Comparison of ENCODE assay signal across 11 cellular contexts in genomic region chr6:158807515-158808441, GRCh38. TPM values are rescaled to one million over a fixed set of nuclear protein-coding genes. Genes with fewer than 3 reads are reported as not detected.
DNase-seq lines count a peak whose midpoint lies in the region; ATAC-seq, FAIRE-seq and TF ChIP-seq lines count a peak whose summit lies in the region.
"Had no signal": no experiment of that assay in that cellular context is flagged by ENCODE, and none has a peak within 500 bp of the region (broad histone marks: within the 10 kb centered on the region; RNA-seq: fewer than 3 reads in every experiment).

No MANE protein-coding gene starts in this region.

- SMC1A ChIA-PET in GM12878 (lab: Charles Lee; ENCODE audit: uncharacterized antibody, unreplicated experiment): interaction anchor here (0.8 to 5.6 kb wide), 14 partner anchors 9 to 299 kb away, joined by 3 to 73 read pairs (median 5); no protein-coding TSS in a partner anchor

- H3K4me1 Mint-ChIP-seq in CD8-positive, alpha-beta memory T cell: peaks cover 92 to 100% (median 100%) of the 10 kb centered on the region in 3 donors
- peaks cover 90% of the 10 kb centered on the region for H3K4me1 Mint-ChIP-seq in GM23338

- H4K20me1 ChIP-seq in GM23338 (replicated peaks; ENCODE audit: insufficient read depth) (peaks cover 73% of the 10 kb centered on the region), GM12878 (ENCODE audit: control insufficient read depth, insufficient read depth) (no peaks in the 10 kb centered on the region)

- no peak overlapping the region for H4K91ac ChIP-seq in trophoblast cell (ENCODE audit: low read depth, low read length)

- peak overlapping the region; percentile 49 for H3K4me2 ChIP-seq in GM23338
- peak overlapping the region; percentile 93 for H3K4me2 ChIP-seq in GM12878 (ENCODE audit: control insufficient read depth, insufficient read depth)
- H3K4me2 ChIP-seq in trophoblast cell (ENCODE audit: low read length): no peak overlapping the region

- RAD21 ChIA-PET in GM12878 (lab: Charles Lee; ENCODE audit: unreplicated experiment): interaction anchor here (1.3 to 4.1 kb wide), 10 partner anchors 9 to 62 kb away, joined by 3 to 36 read pairs (median 6); partner anchors contain the start of gene EZR

- CTCF ChIA-PET in CD8-positive, alpha-beta memory T cell (lab: Charles Lee): interaction anchor here (1.1 to 2.4 kb wide), 11 partner anchors 8 to 192 kb away, joined by 3 to 8 read pairs (median 6); partner anchors contain the start of genes EZR and RSPH3
- CTCF ChIA-PET in GM12878 (lab: Yijun Ruan, JAX): interaction anchor here (0.5 to 5.2 kb wide), 13 partner anchors 9 to 163 kb away, joined by 3 to 45 read pairs (median 5); partner anchors contain the start of gene EZR

- no peak overlapping the region for H2AFZ ChIP-seq in GM23338
- no peak overlapping the region for H2AFZ ChIP-seq in GM12878 (ENCODE audit: control insufficient read depth, low read depth, low read length)
- H2AFZ ChIP-seq in trophoblast cell (ENCODE audit: insufficient read depth, low read length, poor library complexity): no peak overlapping the region

- no peaks in the 10 kb centered on the region for H3K9me2 ChIP-seq in GM23338 (ENCODE audit: insufficient read depth)

- peak; percentile 10 for ATAC-seq in GM23338
- ATAC-seq in GM12878: peak; percentile 28

- POLR2A ChIA-PET in CD8-positive, alpha-beta memory T cell (lab: Charles Lee): interaction anchor here (0.5 to 5.3 kb wide), 9 partner anchors 8 to 346 kb away, joined by 3 to 68 read pairs (median 5); partner anchors contain the start of genes DYNLT1 and EZR
- POLR2A ChIA-PET in GM12878 (lab: Charles Lee): interaction anchor here (0.7 to 3.5 kb wide), 8 partner anchors 9 to 232 kb away, joined by 3 to 21 read pairs (median 5); no protein-coding TSS in a partner anchor

- no peak overlapping the region for H4K12ac ChIP-seq in trophoblast cell (ENCODE audit: low read depth, low read length)

- H2BK120ac ChIP-seq in trophoblast cell (ENCODE audit: insufficient read depth, low read length, poor library complexity): no peak overlapping the region

- no peak overlapping the region for H2BK5ac ChIP-seq in trophoblast cell (ENCODE audit: low read depth, low read length, poor library complexity)

- H3K14ac ChIP-seq in trophoblast cell (ENCODE audit: low read length): no peak overlapping the region

- no peak for TF ChIP-seq RAD21 in GM12878 (IDR thresholded peaks at IDR 0.05; ENCODE audit: insufficient read depth, low read depth, low read length)

- no peak overlapping the region for H3K4me3 ChIP-seq in CD8-positive, alpha-beta memory T cell (ENCODE audit: low read length)
- H3K4me3 ChIP-seq in GM23338 (no peak overlapping the region), GM12878 (peak overlapping the region; percentile 50; the same call in 1 of the 2 replicates), trophoblast cell (ENCODE audit: low read depth, low read length) (no peak overlapping the region)
- H3K4me3 ChIP-seq: cardiac muscle cell had no signal

- peak overlapping the region; percentile 54 to 81 (median 69) for H3K4me3 Mint-ChIP-seq in CD8-positive, alpha-beta memory T cell
- H3K4me3 Mint-ChIP-seq in GM23338: no peak overlapping the region; the same call in 2 of the 3 replicates

- no peaks in the 10 kb centered on the region for H3K27me3 ChIP-seq in CD8-positive, alpha-beta memory T cell (ENCODE audit: insufficient read depth, low read length, poor library complexity, severe bottlenecking)
- H3K27me3 ChIP-seq in GM23338 (ENCODE audit: insufficient read depth) (no peaks in the 10 kb centered on the region), GM12878 (replicated peaks in 1 of 2; ENCODE audit: control insufficient read depth in 2 of 2, insufficient read depth in 2 of 2, low read length in 1 of 2) (no peaks in the 10 kb centered on the region), trophoblast cell (ENCODE audit: insufficient read depth, low read length) (no peaks in the 10 kb centered on the region)
- H3K27me3 ChIP-seq: cardiac muscle cell had no signal

- peaks cover 7% of the 10 kb centered on the region for H3K79me1 ChIP-seq in trophoblast cell (ENCODE audit: low read length)

- no peak overlapping the region for H4K8ac ChIP-seq in trophoblast cell (ENCODE audit: low read depth, low read length)

- peak overlapping the region; percentile 69 for H3K4ac ChIP-seq in trophoblast cell (ENCODE audit: low read depth, low read length)

- peaks cover 91% of the 10 kb centered on the region for H3K4me1 ChIP-seq in CD8-positive, alpha-beta memory T cell (ENCODE audit: insufficient read depth, low read length)
- H3K4me1 ChIP-seq in GM23338 (ENCODE audit: insufficient read depth): peaks cover 96% of the 10 kb centered on the region
- peaks cover 72% of the 10 kb centered on the region for H3K4me1 ChIP-seq in GM12878 (ENCODE audit: control insufficient read depth, insufficient read depth, low read length)
- peaks cover 8 to 18% of the 10 kb centered on the region in 2 experiments for H3K4me1 ChIP-seq in trophoblast cell (ENCODE audit: control insufficient read depth in 1 of 2, insufficient read depth in 2 of 2, low read length in 2 of 2)

- H2AK5ac ChIP-seq in trophoblast cell (ENCODE audit: low read length): no peak overlapping the region

- H3K9me3 Mint-ChIP-seq in CD8-positive, alpha-beta memory T cell: no peaks in the 10 kb centered on the region
- H3K9me3 Mint-ChIP-seq in GM23338: no peaks in the 10 kb centered on the region

- H3K18ac ChIP-seq in trophoblast cell (ENCODE audit: low read length): no peak overlapping the region

- peak; percentile 24; the same call in 1 of the 2 replicates for TF ChIP-seq POLR2A in GM12878 (IDR thresholded peaks at IDR 0.05; ENCODE audit: low read depth, low read length)

- BruUV-seq in GM12878 (replicated peaks; lab: Mats Ljungman, UMichigan): no TSS peak

- no peak for TF ChIP-seq EP300 in GM12878 (IDR thresholded peaks at IDR 0.05; ENCODE audit: borderline replicate concordance in 1 of 2, control insufficient read depth in 1 of 2, low read depth in 2 of 2, low read length in 2 of 2)

- H3K79me2 ChIP-seq in GM23338 (replicated peaks; ENCODE audit: insufficient read depth) (peaks cover 99% of the 10 kb centered on the region), GM12878 (ENCODE audit: control insufficient read depth, insufficient read depth, low read length) (peaks cover 95% of the 10 kb centered on the region), trophoblast cell (ENCODE audit: control insufficient read depth, insufficient read depth, low read length, poor library complexity) (peaks cover 15% of the 10 kb centered on the region)

- H3K9me3 ChIP-seq in CD8-positive, alpha-beta memory T cell (ENCODE audit: low read length): no peaks in the 10 kb centered on the region
- H3K9me3 ChIP-seq in GM12878 (replicated peaks; ENCODE audit: control insufficient read depth, insufficient read depth, low read length): no peaks in the 10 kb centered on the region
- no peaks in the 10 kb centered on the region for H3K9me3 ChIP-seq in trophoblast cell (ENCODE audit: insufficient read depth, low read depth, low read length)

- H3K23ac ChIP-seq in trophoblast cell (ENCODE audit: low read length): no peak overlapping the region

- FAIRE-seq in GM12878 (lab: Jason Lieb, UNC): no peak

- no peak overlapping the region for H2BK12ac ChIP-seq in trophoblast cell (ENCODE audit: low read length)

- H3F3A ChIP-seq in GM23338 (replicated peaks; ENCODE audit: low read depth): 0 out of 2 replicates have a peak, but pooled peaks cover 10% of the 10 kb centered on the region

- in situ Hi-C loops in GM12878 (cut with MboI): no loop called here

- peaks cover 7 to 85% (median 23%) of the 10 kb centered on the region in 3 donors for H3K36me3 Mint-ChIP-seq in CD8-positive, alpha-beta memory T cell
- peaks cover 52% of the 10 kb centered on the region for H3K36me3 Mint-ChIP-seq in GM23338 (ENCODE audit: low read depth)

- intact Hi-C loops in GM12878 (cut with micrococcal nuclease; ENCODE audit: unreplicated experiment): no loop called here

- H3K27ac ChIP-seq in CD8-positive, alpha-beta memory T cell (ENCODE audit: low read depth, low read length): no peak overlapping the region
- peak overlapping the region; percentile 73 for H3K27ac ChIP-seq in GM23338 (ENCODE audit: low read depth)
- peak overlapping the region; percentile 72 for H3K27ac ChIP-seq in GM12878 (ENCODE audit: control insufficient read depth, insufficient read depth)
- H3K27ac ChIP-seq in trophoblast cell (ENCODE audit: low read depth, low read length): no peak overlapping the region

- TF ChIP-seq CTCF in GM23338 (conservative IDR thresholded peaks at IDR 0.05; ENCODE audit: low read depth in 2 of 2): peak in 1 of 2 experiments; percentile 13; a peak in 1 of 4 replicates
- no peak for TF ChIP-seq CTCF in GM12878 (IDR thresholded peaks at IDR 0.05 in 2 of 3, conservative IDR thresholded peaks at IDR 0.05 in 1 of 3; ENCODE audit: control insufficient read depth in 2 of 3, extremely low read depth in 1 of 3, insufficient read depth in 1 of 3, low read depth in 3 of 3, low read length in 3 of 3)

- H3K27ac Mint-ChIP-seq in CD8-positive, alpha-beta memory T cell: peak overlapping the region; percentile 79 to 96 (median 92)
- 0 out of 2 replicates have a peak overlapping the region, but pooled peaks have one; percentile 54 for H3K27ac Mint-ChIP-seq in GM23338

- under 1% methylated on average over 8 of the region's 8 CpGs for WGBS in GM12878 (ENCODE audit: insufficient coverage, insufficient replicate concordance, low lambda C conversion rate, missing lambda C conversion rate)
- WGBS in trophoblast cell (ENCODE audit: extremely low coverage, insufficient coverage, insufficient read length): no CpG with 5 or more reads among the region's 8 CpGs

- peaks cover 12% of the 10 kb centered on the region for H3K36me3 ChIP-seq in CD8-positive, alpha-beta memory T cell (ENCODE audit: insufficient read depth, low read length)
- H3K36me3 ChIP-seq in GM23338 (ENCODE audit: insufficient read depth) (peaks cover 4% of the 10 kb centered on the region; the same call in 1 of the 2 replicates), GM12878 (ENCODE audit: control insufficient read depth in 2 of 2, insufficient read depth in 2 of 2, low read length in 1 of 2) (peaks cover 4 to 14% of the 10 kb centered on the region in 2 experiments), trophoblast cell (ENCODE audit: control insufficient read depth in 1 of 2, insufficient read depth in 2 of 2, low read length in 2 of 2) (peaks cover 17 to 24% of the 10 kb centered on the region in 2 experiments)
- H3K36me3 ChIP-seq: cardiac muscle cell had no signal

- DNase-seq in CD8-positive, alpha-beta memory T cell: no peak
- DNase-seq in GM23338 (ENCODE audit: low spot score) (peak; percentile 44), GM12878 (ENCODE audit: low read depth, low spot score) (no peak), trophoblast cell (no peak), NCI-H2029 (lab: John Stamatoyannopoulos, UW) (no peak), HuH-7 (ENCODE audit: low spot score) (no peak), mesenteric fat pad (ENCODE audit: low spot score) (no peak)
- DNase-seq: hypothalamus; NCI-H345; stimulated activated CD4-positive, alpha-beta T cell treated with anti-CD3 and anti-CD28 coated beads, Interleukin-4, amount 100 ng/mL, for 4 hours had no signal

- H3K27me3 Mint-ChIP-seq in CD8-positive, alpha-beta memory T cell: no peaks in the 10 kb centered on the region
- peaks cover 5% of the 10 kb centered on the region for H3K27me3 Mint-ChIP-seq in GM23338 (ENCODE audit: insufficient read depth, low read depth, poor library complexity)

- peak overlapping the region; percentile 30; the same call in 1 of the 2 replicates for H3K9ac ChIP-seq in GM12878 (ENCODE audit: control insufficient read depth, insufficient read depth, low read length)
- H3K9ac ChIP-seq in trophoblast cell (ENCODE audit: low read length): no peak overlapping the region

RNA-seq across cellular contexts. Expression of gene EZR, which starts 11.4 kb away (rescaled TPM):
- total RNA-seq in CD8-positive, alpha-beta memory T cell: 100 to 1,000 TPM; 296 to 299 TPM
- polyA plus RNA-seq in CD8-positive, alpha-beta memory T cell: 325 TPM
- 208 and 209 TPM in 2 replicates for total RNA-seq in GM23338 (2014; rRNA removed; shearing (Covaris generic))
- 188 and 199 TPM in 2 replicates for polyA plus RNA-seq in GM23338 (2016; fragmentation: Nextera tagmentation; extraction: Ambion mirVana)
- total RNA-seq in GM12878 (2013; cell fraction: nucleolus; rRNA removed): 54.4 and 55.1 TPM in 2 replicates
- total RNA-seq in GM12878 (2014; rRNA removed): 189 and 200 TPM in 2 replicates
- 155 and 160 TPM in 2 replicates for total RNA-seq in GM12878 (2014; rRNA removed; fragmentation: Illumina TruSeq; extraction: Trizol)
- total RNA-seq in GM12878 (2021): 248 and 249 TPM in 2 replicates
- polyA plus RNA-seq in GM12878 (2011; ENCODE audit: low read depth): 148 TPM
- 93.4 and 128 TPM in 2 replicates for polyA plus RNA-seq in GM12878 (2011; rRNA removed)
- polyA plus RNA-seq in GM12878 (2011; cell fraction: cytosol; rRNA removed): 112 and 120 TPM in 2 replicates
- polyA plus RNA-seq in GM12878 (2011; cell fraction: nucleus; rRNA removed): 120 and 221 TPM in 2 replicates
- polyA plus RNA-seq in GM12878 (2012): 164 and 171 TPM in 2 replicates
- polyA plus RNA-seq in GM12878 (2014; fragmentation: Illumina TruSeq; extraction: Trizol): 141 and 160 TPM in 2 replicates
- 10 to 100 TPM; 79.1 to 98.6 TPM for polyA plus RNA-seq in GM12878 (2014; fragmentation: Nextera tagmentation; extraction: Ambion mirVana)
- polyA plus RNA-seq in GM12878 (2014; rRNA removed): 162 and 171 TPM in 2 replicates
- 100 to 1,000 TPM; 277 to 282 TPM for polyA plus RNA-seq in GM12878 (2016; fragmentation: Nextera tagmentation; extraction: Ambion mirVana)
- polyA minus RNA-seq in GM12878 (2011; rRNA and poly(A)+ RNA removed): 93.4 and 100 TPM in 2 replicates
- 46.6 and 47.4 TPM in 2 replicates for polyA minus RNA-seq in GM12878 (2011; cell fraction: cytosol; rRNA and poly(A)+ RNA removed)
- polyA minus RNA-seq in GM12878 (2011; cell fraction: nucleus; rRNA and poly(A)+ RNA removed): 24.4 and 59.1 TPM in 2 replicates
- 490 and 492 TPM in 2 replicates for polyA plus RNA-seq in trophoblast cell (2013)
- 43.1 TPM for total RNA-seq in mesenteric fat pad

Comparison
In these comparisons a context has a peak if more than half of its experiments do, and no peak if none do; other contexts are left out.
1. H3K27ac ChIP-seq: peak in GM23338 (single experiment) and GM12878 (single experiment); none in CD8-positive, alpha-beta memory T cell (single experiment) and trophoblast cell (single experiment).